ENCODE assay signal across 8 cellular contexts in genomic region chr1:39573736-39574624, GRCh38.
DNase-seq lines count a peak whose midpoint lies in the region; ATAC-seq, FAIRE-seq and TF ChIP-seq lines count a peak whose summit lies in the region.

No MANE protein-coding gene starts in this region.

- no peak for TF ChIP-seq CTCF in OCI-LY1 (IDR thresholded peaks at IDR 0.05; ENCODE audit: low read length)

- H3K27me3 ChIP-seq in OCI-LY1 (ENCODE audit: insufficient read depth, low read length) (no peaks in the 10 kb centered on the region), mucosa of stomach (ENCODE audit: control insufficient read depth, insufficient read depth, low read length) (no peaks in the 10 kb centered on the region)
- H3K27me3 ChIP-seq in effector memory CD4-positive, alpha-beta T cell (replicated peaks; ENCODE audit: control insufficient read depth, insufficient read depth, low read length, poor library complexity, severe bottlenecking): no peaks in the 10 kb centered on the region

- H3K9ac ChIP-seq in OCI-LY1 (ENCODE audit: low read length) (peak overlapping the region; percentile 80), mucosa of stomach (ENCODE audit: low read length) (peak overlapping the region; percentile 76)

- no peak for ATAC-seq in GM18870 (IDR thresholded peaks at IDR 0.05; ENCODE audit: unreplicated experiment)

- no peaks in the 10 kb centered on the region for H3K9me2 ChIP-seq in OCI-LY1 (ENCODE audit: low read depth, low read length)

- H3K4me3 ChIP-seq in OCI-LY1 (ENCODE audit: low read depth, low read length, poor library complexity, severe bottlenecking): peak overlapping the region; percentile 85
- H3K4me3 ChIP-seq in effector memory CD4-positive, alpha-beta T cell (ENCODE audit: insufficient read depth, low read depth, low read length, poor library complexity, severe bottlenecking): peak overlapping the region; percentile 85
- H3K4me3 ChIP-seq in mucosa of stomach (ENCODE audit: low read length): peak overlapping the region; percentile 17

- no peaks in the 10 kb centered on the region for H3K9me3 ChIP-seq in OCI-LY1 (ENCODE audit: low read length)
- no peaks in the 10 kb centered on the region for H3K9me3 ChIP-seq in effector memory CD4-positive, alpha-beta T cell (ENCODE audit: control insufficient read depth, low read length)
- H3K9me3 ChIP-seq in mucosa of stomach (ENCODE audit: control insufficient read depth, low read length): no peaks in the 10 kb centered on the region

- no peak overlapping the region for H3K27ac ChIP-seq in OCI-LY1 (ENCODE audit: low read depth, low read length, poor library complexity, severe bottlenecking)
- peak overlapping the region; percentile 16 for H3K27ac ChIP-seq in effector memory CD4-positive, alpha-beta T cell (ENCODE audit: insufficient read depth, low read length, poor library complexity, severe bottlenecking)

- H2AFZ ChIP-seq in OCI-LY1 (ENCODE audit: low read length): no peak overlapping the region

- H3K4me1 ChIP-seq in OCI-LY1 (ENCODE audit: insufficient read depth, low read length, severe bottlenecking) (peaks cover 26% of the 10 kb centered on the region), mucosa of stomach (ENCODE audit: control insufficient read depth, insufficient read depth, low read length) (peaks cover 35% of the 10 kb centered on the region)
- peaks cover 18% of the 10 kb centered on the region for H3K4me1 ChIP-seq in effector memory CD4-positive, alpha-beta T cell (ENCODE audit: control insufficient read depth, insufficient read depth, low read length, poor library complexity, severe bottlenecking)

- peaks cover 43% of the 10 kb centered on the region for H3K79me2 ChIP-seq in OCI-LY1 (ENCODE audit: insufficient read depth, low read length)

- no peak for FAIRE-seq in RCC 7860 (lab: Jason Lieb, UNC)

- H3K36me3 ChIP-seq in OCI-LY1 (ENCODE audit: insufficient read depth, low read length) (peaks cover 66% of the 10 kb centered on the region), mucosa of stomach (ENCODE audit: control insufficient read depth, insufficient read depth, low read length) (peaks cover 10% of the 10 kb centered on the region)
- peaks cover 39% of the 10 kb centered on the region for H3K36me3 ChIP-seq in effector memory CD4-positive, alpha-beta T cell (ENCODE audit: control insufficient read depth, insufficient read depth, low read length)

- DNase-seq in EL (peak; percentile 41), RCC 7860 (ENCODE audit: low spot score) (no peak), NCI-H2171 treated with DMSO at 0.1 percent for 48 hours (lab: John Stamatoyannopoulos, UW) (no peak), NCI-H146 (lab: John Stamatoyannopoulos, UW) (no peak)
- DNase-seq in effector memory CD4-positive, alpha-beta T cell: no peak

- H3F3A ChIP-seq in OCI-LY1 (ENCODE audit: insufficient read depth, low read length): no peaks in the 10 kb centered on the region

- peak overlapping the region; percentile 88 for H3K4me2 ChIP-seq in OCI-LY1 (ENCODE audit: low read length)

- H4K20me1 ChIP-seq in OCI-LY1 (ENCODE audit: insufficient read depth, low read length): no peaks in the 10 kb centered on the region

Comparison
In these comparisons a context has a peak if more than half of its experiments do, and no peak if none do; other contexts are left out.
1. H3K4me3 ChIP-seq: peak in every context shown above with its lines; median percentile 85 in OCI-LY1; 85 in effector memory CD4-positive, alpha-beta T cell; 17 in mucosa of stomach.